ENCODE assay signal across 10 cellular contexts in the genomic region with DNA sequence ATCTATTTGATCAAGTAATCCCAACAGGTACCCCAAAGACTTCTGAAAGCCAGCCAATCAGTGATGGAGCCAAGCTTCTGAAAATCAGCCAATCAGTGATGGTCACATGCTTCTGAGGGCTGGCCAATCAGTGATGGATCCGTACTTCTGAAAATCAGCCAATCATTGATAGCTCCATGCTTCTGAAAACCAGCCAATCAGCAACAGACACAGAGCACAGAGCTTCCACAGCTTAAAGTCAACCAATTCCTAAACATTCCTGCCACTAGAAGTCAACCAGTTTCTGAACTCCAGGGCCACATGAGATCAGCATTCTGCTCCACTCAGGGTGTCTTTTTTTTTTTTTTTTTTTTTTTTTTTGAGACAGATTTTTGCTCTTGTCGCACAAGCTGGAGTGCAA. TPM values are rescaled to one million over a fixed set of nuclear protein-coding genes. Genes with fewer than 3 reads are reported as not detected.
DNase-seq lines count a peak whose midpoint lies in the region; ATAC-seq and TF ChIP-seq lines count a peak whose summit lies in the region.
"Had no signal": no experiment of that assay in that cellular context is flagged by ENCODE, and none has a peak within 500 bp of the region (broad histone marks: within the 10 kb centered on the region; RNA-seq: fewer than 3 reads in every experiment).

No MANE protein-coding gene starts in this region.

- no peak for TF ChIP-seq EP300 in SK-N-SH (IDR thresholded peaks at IDR 0.05; ENCODE audit: borderline replicate concordance in 1 of 2, low read depth in 1 of 2, low read length in 1 of 2)

- CTCF ChIA-PET in HEK293T (lab: Yijun Ruan, JAX) (interaction anchor here (0.6 to 3.7 kb wide), 4 partner anchors 17 to 170 kb away, joined by 3 to 24 read pairs (median 4); no protein-coding TSS in a partner anchor), SK-N-SH (lab: Yijun Ruan, JAX) (interaction anchor here (1.8 to 15.2 kb wide), 6 partner anchors 8 to 199 kb away, joined by 4 to 457 read pairs (median 31); partner anchors contain the start of genes CA11 and HSD17B14)

- no peaks in the 10 kb centered on the region for H4K20me1 ChIP-seq in SK-N-SH (ENCODE audit: insufficient read depth)

- POLR2A ChIA-PET in HEK293T (lab: Yijun Ruan, JAX) (interaction anchor here (1.4 kb wide), 1 partner anchor 120 kb away, joined by 3 read pairs; no protein-coding TSS in a partner anchor), SK-N-SH (lab: Yijun Ruan, JAX) (no interaction called here)

- peak; percentile 38 for TF ChIP-seq CTCF in SK-N-SH (IDR thresholded peaks at IDR 0.05)
- no peak for TF ChIP-seq CTCF in heart left ventricle (IDR thresholded peaks at IDR 0.05)

- no peaks in the 10 kb centered on the region for H3K79me2 ChIP-seq in SK-N-SH (ENCODE audit: insufficient read depth)

- no peak overlapping the region for H3K9ac ChIP-seq in SK-N-SH

- DNase-seq in HEK293T (ENCODE audit: extremely low spot score), result peak; percentile 44
- peak; percentile 63 for DNase-seq in SK-N-SH
- DNase-seq in left colon, result no peak
- no peak for DNase-seq in activated gamma-delta T cell treated with Interleukin-2 at 50 U/mL for 16 hours
- DNase-seq in mucosa of gallbladder (ENCODE audit: low spot score), result no peak
- no peak for DNase-seq in heart left ventricle
- DNase-seq: brain microvascular endothelial cell, immature natural killer cell, NCI-H2029, right lobe of liver had no signal

- H3K36me3 ChIP-seq in SK-N-SH (replicated peaks in 1 of 2; ENCODE audit: control insufficient read depth in 1 of 2, insufficient read depth in 2 of 2, low read length in 1 of 2) (peaks cover 0 to 5% of the 10 kb centered on the region in 2 experiments), heart left ventricle (peaks cover 0 to 46% (median 8%) of the 10 kb centered on the region in 9 donors)

- H3F3A ChIP-seq in SK-N-SH (replicated peaks; ENCODE audit: insufficient read depth), result peaks cover 3% of the 10 kb centered on the region

- WGBS in SK-N-SH (ENCODE audit: low lambda C conversion rate), result 92% methylated on average over 2 of the region's 2 CpGs
- 82 to 90% (median 86%) methylated on average over 2 of the region's 2 CpGs for WGBS in heart left ventricle, 4 donors

- H3K27ac ChIP-seq in SK-N-SH (ENCODE audit: low read depth in 2 of 2, low read length in 1 of 2), result no peak overlapping the region
- no peak overlapping the region for H3K27ac ChIP-seq in heart left ventricle
- H3K27ac ChIP-seq: brain microvascular endothelial cell, right lobe of liver had no signal

- no peaks in the 10 kb centered on the region for H3K9me2 ChIP-seq in SK-N-SH

- intact Hi-C loops in left colon (cut with DNase I, micrococcal nuclease), result loop anchor here (5.0 to 10.0 kb wide), 2 partner anchors 57 to 190 kb away; no protein-coding TSS in a partner anchor
- intact Hi-C loops in heart left ventricle (cut with DNase I), result loop anchor here in 3 of 10 donors (5.0 to 10.0 kb wide), 2 partner anchors 170 to 197 kb away; partner anchors contain the start of genes NTN5 (in 2 of the 3) and CA11 (in 1 of the 3)

- no peak overlapping the region for H3K4me2 ChIP-seq in SK-N-SH

- no peaks in the 10 kb centered on the region for H3K27me3 ChIP-seq in SK-N-SH (ENCODE audit: insufficient read depth)
- H3K27me3 ChIP-seq in heart left ventricle, result no peaks in the 10 kb centered on the region
- H3K27me3 ChIP-seq: brain microvascular endothelial cell, right lobe of liver had no signal

- ATAC-seq in left colon (peak; percentile 19), heart left ventricle (no peak)

- H3K9me3 ChIP-seq in SK-N-SH, result no peaks in the 10 kb centered on the region
- H3K9me3 ChIP-seq in heart left ventricle, result no peaks in the 10 kb centered on the region
- H3K9me3 ChIP-seq: right lobe of liver had no signal

- TF ChIP-seq RAD21 in SK-N-SH (IDR thresholded peaks at IDR 0.05; ENCODE audit: low read length), result no peak

- no peak overlapping the region for H3K4me3 ChIP-seq in SK-N-SH (ENCODE audit: low read depth in 2 of 2, low read length in 1 of 2)
- no peak overlapping the region for H3K4me3 ChIP-seq in heart left ventricle
- H3K4me3 ChIP-seq: right lobe of liver had no signal

- H3K4me1 ChIP-seq in SK-N-SH (ENCODE audit: control insufficient read depth in 1 of 2, insufficient read depth in 2 of 2, low read depth in 1 of 2, low read length in 1 of 2) (no peaks in the 10 kb centered on the region), heart left ventricle (no peaks in the 10 kb centered on the region)
- H3K4me1 ChIP-seq: right lobe of liver had no signal

- no peak for TF ChIP-seq POLR2A in heart left ventricle (IDR thresholded peaks at IDR 0.05)

- no peak overlapping the region for H2AFZ ChIP-seq in SK-N-SH (ENCODE audit: low read depth)

TF ChIP-seq in HEK293T, 16 proteins besides CTCF, POLR2A, EP300 and RAD21:
- TF ChIP-seq ELF4 (IDR thresholded peaks at IDR 0.05) (no peak), ZNF384 (IDR thresholded peaks at IDR 0.05) (peak; percentile 73), ARNT (IDR thresholded peaks at IDR 0.05) (no peak)
TF ChIP-seq in HEK293T: peak in this region for 1.

TF ChIP-seq in SK-N-SH, 30 proteins besides CTCF, POLR2A, EP300 and RAD21 (continues in another document):
- TF ChIP-seq GATA2 (CRISPR knock-in tag; IDR thresholded peaks at IDR 0.05) (no peak), MEF2A (IDR thresholded peaks at IDR 0.05; ENCODE audit: borderline replicate concordance, low read depth) (no peak), SMC3 (IDR thresholded peaks at IDR 0.05; ENCODE audit: low read depth, low read length) (no peak), YY1 (IDR thresholded peaks at IDR 0.05; ENCODE audit: low read depth) (no peak), MAX (IDR thresholded peaks at IDR 0.05; ENCODE audit: low read depth) (no peak), RCOR1 (IDR thresholded peaks at IDR 0.05; ENCODE audit: low read length) (no peak), ELF1 (IDR thresholded peaks at IDR 0.05) (no peak)
- TF ChIP-seq, protein P1, sequence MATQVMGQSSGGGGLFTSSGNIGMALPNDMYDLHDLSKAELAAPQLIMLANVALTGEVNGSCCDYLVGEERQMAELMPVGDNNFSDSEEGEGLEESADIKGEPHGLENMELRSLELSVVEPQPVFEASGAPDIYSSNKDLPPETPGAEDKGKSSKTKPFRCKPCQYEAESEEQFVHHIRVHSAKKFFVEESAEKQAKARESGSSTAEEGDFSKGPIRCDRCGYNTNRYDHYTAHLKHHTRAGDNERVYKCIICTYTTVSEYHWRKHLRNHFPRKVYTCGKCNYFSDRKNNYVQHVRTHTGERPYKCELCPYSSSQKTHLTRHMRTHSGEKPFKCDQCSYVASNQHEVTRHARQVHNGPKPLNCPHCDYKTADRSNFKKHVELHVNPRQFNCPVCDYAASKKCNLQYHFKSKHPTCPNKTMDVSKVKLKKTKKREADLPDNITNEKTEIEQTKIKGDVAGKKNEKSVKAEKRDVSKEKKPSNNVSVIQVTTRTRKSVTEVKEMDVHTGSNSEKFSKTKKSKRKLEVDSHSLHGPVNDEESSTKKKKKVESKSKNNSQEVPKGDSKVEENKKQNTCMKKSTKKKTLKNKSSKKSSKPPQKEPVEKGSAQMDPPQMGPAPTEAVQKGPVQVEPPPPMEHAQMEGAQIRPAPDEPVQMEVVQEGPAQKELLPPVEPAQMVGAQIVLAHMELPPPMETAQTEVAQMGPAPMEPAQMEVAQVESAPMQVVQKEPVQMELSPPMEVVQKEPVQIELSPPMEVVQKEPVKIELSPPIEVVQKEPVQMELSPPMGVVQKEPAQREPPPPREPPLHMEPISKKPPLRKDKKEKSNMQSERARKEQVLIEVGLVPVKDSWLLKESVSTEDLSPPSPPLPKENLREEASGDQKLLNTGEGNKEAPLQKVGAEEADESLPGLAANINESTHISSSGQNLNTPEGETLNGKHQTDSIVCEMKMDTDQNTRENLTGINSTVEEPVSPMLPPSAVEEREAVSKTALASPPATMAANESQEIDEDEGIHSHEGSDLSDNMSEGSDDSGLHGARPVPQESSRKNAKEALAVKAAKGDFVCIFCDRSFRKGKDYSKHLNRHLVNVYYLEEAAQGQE (IDR thresholded peaks at IDR 0.05; ENCODE audit: low read depth, low read length), result no peak

RNA-seq across cellular contexts. Expression of gene HSD17B14, which starts 8.2 kb away (rescaled TPM):
- polyA plus RNA-seq in SK-N-SH (2012; rRNA removed) (27.9 and 29.7 TPM in 2 replicates), heart left ventricle (1 to 10 TPM; 1.6 to 2.7 TPM)
- 15.9 and 18.2 TPM in 2 replicates for polyA plus RNA-seq in SK-N-SH (2012; cell fraction: cytosol; rRNA removed)
- 48.3 and 48.4 TPM in 2 replicates for polyA plus RNA-seq in SK-N-SH (2012; cell fraction: nucleus; rRNA removed)
- total RNA-seq in left colon (1 to 10 TPM; 3.3 to 4.6 TPM), mucosa of gallbladder (10.6 TPM), heart left ventricle (1 to 10 TPM in 8 of 9 donors, not detected in 1; 1.2 to 5.4 (median 3.3) TPM)
- polyA plus RNA-seq: immature natural killer cell had no signal

RNA-seq across cellular contexts. Expression of gene PLEKHA4, which starts 23.9 kb away (rescaled TPM):
- polyA plus RNA-seq in SK-N-SH (2012; rRNA removed) (4.7 and 5.6 TPM in 2 replicates), heart left ventricle (10 to 100 TPM; 28.6 to 32.0 TPM)
- 2.6 and 3.4 TPM in 2 replicates for polyA plus RNA-seq in SK-N-SH (2012; cell fraction: cytosol; rRNA removed)
- polyA plus RNA-seq in SK-N-SH (2012; cell fraction: nucleus; rRNA removed), result 9.9 and 18.4 TPM in 2 replicates
- total RNA-seq in left colon (1 to 10 TPM; 4.3 to 8.6 TPM), mucosa of gallbladder (18.9 TPM), heart left ventricle (10 to 100 TPM in 8 of 9 donors, 1 to 10 TPM in 1; 7.5 to 66.9 (median 24.8) TPM)

RNA-seq across cellular contexts. Expression of gene PPP1R15A, which starts 27.7 kb away (rescaled TPM):
- polyA plus RNA-seq in SK-N-SH (2012; rRNA removed), result 62.3 and 73.7 TPM in 2 replicates
- polyA plus RNA-seq in SK-N-SH (2012; cell fraction: cytosol; rRNA removed), result 63.6 and 64.3 TPM in 2 replicates
- polyA plus RNA-seq in SK-N-SH (2012; cell fraction: nucleus; rRNA removed), result 89.1 and 95.9 TPM in 2 replicates
- 10 to 100 TPM; 39.4 to 40.4 TPM for total RNA-seq in left colon
- total RNA-seq in mucosa of gallbladder, result 42.7 TPM
- total RNA-seq in heart left ventricle, result 10 to 100 TPM; 51.7 to 88.2 (median 62.6) TPM
- polyA plus RNA-seq in heart left ventricle, result 100 to 1,000 TPM in 1 of 2 donors, 10 to 100 TPM in 1; 86.6 to 181 TPM

RNA-seq across cellular contexts. Expression of gene BCAT2, which starts 33.6 kb away (rescaled TPM):
- 70.6 and 71.6 TPM in 2 replicates for polyA plus RNA-seq in SK-N-SH (2012; rRNA removed)
- 28.7 and 41.1 TPM in 2 replicates for polyA plus RNA-seq in SK-N-SH (2012; cell fraction: cytosol; rRNA removed)
- 134 and 143 TPM in 2 replicates for polyA plus RNA-seq in SK-N-SH (2012; cell fraction: nucleus; rRNA removed)
- 10 to 100 TPM; 57.5 to 78.0 TPM for total RNA-seq in left colon
- 56.3 TPM for total RNA-seq in mucosa of gallbladder
- total RNA-seq in heart left ventricle, result 100 to 1,000 TPM in 1 of 9 donors, 10 to 100 TPM in 8; 39.8 to 103 (median 61.7) TPM
- 10 to 100 TPM; 62.5 to 84.7 TPM for polyA plus RNA-seq in heart left ventricle

RNA-seq across cellular contexts. Expression of gene TULP2, which starts 54.1 kb away (rescaled TPM):
- polyA plus RNA-seq in SK-N-SH (2012; rRNA removed), result 0.03 and 0.08 TPM in 2 replicates
- polyA plus RNA-seq in SK-N-SH (2012; cell fraction: cytosol; rRNA removed), result 0.01 and 0.04 TPM in 2 replicates
- polyA plus RNA-seq in SK-N-SH (2012; cell fraction: nucleus; rRNA removed), result 0.02 and 0.25 TPM in 2 replicates
- total RNA-seq in left colon, result not detected
- 0.75 TPM for total RNA-seq in mucosa of gallbladder
- total RNA-seq in heart left ventricle, result 1 to 10 TPM in 1 of 9 donors, under 1 TPM in 5, not detected in 3; 0.21 to 1.1 (median 0.32) TPM
- under 1 TPM in 1 of 2 donors, not detected in 1; 0.26 TPM for polyA plus RNA-seq in heart left ventricle
- total RNA-seq: right lobe of liver had no signal
- polyA plus RNA-seq: immature natural killer cell had no signal

Comparison
In these comparisons a context has a peak if more than half of its experiments do, and no peak if none do; other contexts are left out.
1. DNase-seq: peak in HEK293T (single experiment) and SK-N-SH (single experiment); none in left colon (0 of 2), activated gamma-delta T cell treated with Interleukin-2 at 50 U/mL for 16 hours (single experiment), mucosa of gallbladder (single experiment) and heart left ventricle (0 of 5).